8 cellular contexts compared by ENCODE assay signal in the genomic region with DNA sequence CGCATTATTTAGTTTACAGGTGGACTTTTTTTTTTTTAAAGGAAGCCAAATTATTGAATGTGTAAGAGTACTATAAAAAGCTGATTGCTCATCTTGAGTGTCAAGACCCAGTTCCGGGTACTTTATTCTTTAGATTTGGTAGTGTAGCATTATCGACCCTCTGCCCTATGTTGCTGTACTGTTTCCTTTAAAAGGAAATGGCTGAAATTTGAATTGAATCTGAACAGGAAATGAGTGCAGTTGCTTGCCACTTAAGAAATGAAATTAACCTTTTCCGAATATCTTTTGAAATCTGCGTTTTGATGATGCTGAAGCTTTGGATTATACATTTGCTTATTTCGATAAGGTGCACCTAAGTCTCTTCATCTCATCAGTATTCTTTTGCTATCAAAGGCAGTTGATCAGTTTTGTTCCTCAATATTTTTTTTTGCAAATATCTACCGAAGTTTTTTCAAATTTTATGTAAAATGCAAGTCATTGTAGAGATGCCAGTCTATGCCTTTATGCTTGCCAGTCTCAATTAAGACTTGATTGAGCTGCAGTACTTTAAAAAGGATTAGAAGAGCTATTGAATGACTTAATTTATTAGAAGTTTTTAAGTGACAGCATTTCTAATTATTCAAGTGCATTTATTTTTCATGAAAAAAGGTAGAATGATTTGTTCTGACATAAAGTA. TPM values are rescaled to one million over a fixed set of nuclear protein-coding genes. Genes with fewer than 3 reads are reported as not detected.
DNase-seq lines count a peak whose midpoint lies in the region; ATAC-seq and TF ChIP-seq lines count a peak whose summit lies in the region.

No MANE protein-coding gene starts in this region.

- H3K27me3 ChIP-seq in Panc1 (ENCODE audit: control insufficient read depth, insufficient read depth, low read length) (no peaks in the 10 kb centered on the region), psoas muscle (ENCODE audit: insufficient read depth in 3 of 3, low read length in 2 of 3) (no peaks in the 10 kb centered on the region)

- DNase-seq in Panc1 (ENCODE audit: low read depth, low spot score) (no peak), epithelial cell of prostate (ENCODE audit: low read depth, low spot score) (no peak), psoas muscle (no peak), GDM1 (lab: John Stamatoyannopoulos, UW) (no peak), GOT3 (lab: John Stamatoyannopoulos, UW) (no peak)

- H3K4me1 ChIP-seq in Panc1 (ENCODE audit: control insufficient read depth, insufficient read depth, low read length) (peaks cover 10% of the 10 kb centered on the region), psoas muscle (peaks cover 50% of the 10 kb centered on the region)

- H3K27ac ChIP-seq in Panc1 (ENCODE audit: low read length) (peak overlapping the region; percentile 89), epithelial cell of prostate (peak overlapping the region; percentile 96), psoas muscle (peak overlapping the region; percentile 100)

- BruUV-seq in Panc1 (replicated peaks; lab: Mats Ljungman, UMichigan) = no TSS peak

- intact Hi-C loops in Panc1 (cut with micrococcal nuclease; ENCODE audit: unreplicated experiment) (no loop called here), psoas muscle (cut with DNase I) (no loop called here)

- in situ Hi-C loops in Panc1 (cut with HindIII; ENCODE audit: low pct_unique_long_range_greater_than_20kb, low sequenced_read_pairs) = no loop called here

- TF ChIP-seq CTCF in Panc1 (IDR thresholded peaks at IDR 0.05) (no peak), psoas muscle (IDR thresholded peaks at IDR 0.05) (no peak)

- CTCF ChIA-PET in Panc1 (lab: Charles Lee) = no interaction called here

- no peak for ATAC-seq in Panc1
- no peak for ATAC-seq in psoas muscle
- no peak for ATAC-seq in GM18868 (IDR thresholded peaks at IDR 0.05; ENCODE audit: unreplicated experiment)
- ATAC-seq in HG03439 (IDR thresholded peaks at IDR 0.05; ENCODE audit: unreplicated experiment) = no peak

- 14 to 18% (median 15%) methylated on average over 7 of the region's 7 CpGs for WGBS in psoas muscle, 3 donors

- H3K9me3 ChIP-seq in Panc1 (ENCODE audit: control insufficient read depth, insufficient read depth, low read depth, low read length) (no peaks in the 10 kb centered on the region), psoas muscle (no peaks in the 10 kb centered on the region)

- POLR2A ChIA-PET in Panc1 (lab: Charles Lee) = no interaction called here

- H3K4me3 ChIP-seq in GM08714 (ENCODE audit: low read length) = peak overlapping the region; percentile 97
- H3K4me3 ChIP-seq in Panc1 (ENCODE audit: low read depth in 2 of 2, low read length in 2 of 2) = peak overlapping the region; percentile 77 to 90
- H3K4me3 ChIP-seq in psoas muscle = peak overlapping the region; percentile 88

- H3K36me3 ChIP-seq in Panc1 (ENCODE audit: control insufficient read depth, insufficient read depth, low read length) = peaks cover 9% of the 10 kb centered on the region
- H3K36me3 ChIP-seq in psoas muscle (ENCODE audit: insufficient read depth in 1 of 2, low read depth in 1 of 2) = peaks cover 2 to 14% of the 10 kb centered on the region in 2 donors

RNA-seq across cellular contexts. Expression of a gene that starts 1.8 kb away (rescaled TPM):
- total RNA-seq in Panc1 (2021; ENCODE audit: unreplicated experiment) (57.2 TPM), psoas muscle (10 to 100 TPM; 35.6 to 54.4 (median 39.7) TPM)
- 33.5 TPM for polyA plus RNA-seq in Panc1 (2012; ENCODE audit: insufficient read length)
- polyA plus RNA-seq in psoas muscle = 10 to 100 TPM; 29.2 to 44.6 (median 40.0) TPM

RNA-seq across cellular contexts. Expression of a gene that starts 11.8 kb away (rescaled TPM):
- total RNA-seq in Panc1 (2021; ENCODE audit: unreplicated experiment) (16.2 TPM), psoas muscle (10 to 100 TPM in 3 of 4 donors, 1 to 10 TPM in 1; 6.2 to 14.9 (median 10.6) TPM)
- polyA plus RNA-seq in Panc1 (2012; ENCODE audit: insufficient read length) = 4.9 TPM
- polyA plus RNA-seq in psoas muscle = 10 to 100 TPM in 2 of 3 donors, 1 to 10 TPM in 1; 5.5 to 18.0 (median 16.8) TPM

RNA-seq across cellular contexts. Expression of a gene that starts 11.9 kb away (rescaled TPM):
- total RNA-seq in Panc1 (2021; ENCODE audit: unreplicated experiment) (88.0 TPM), psoas muscle (10 to 100 TPM; 10.1 to 19.2 (median 13.7) TPM)
- 43.1 TPM for polyA plus RNA-seq in Panc1 (2012; ENCODE audit: insufficient read length)
- 10 to 100 TPM; 13.9 to 28.7 (median 15.2) TPM for polyA plus RNA-seq in psoas muscle

RNA-seq across cellular contexts. Expression of a gene that starts 45.1 kb away (rescaled TPM):
- 11.8 TPM for total RNA-seq in Panc1 (2021; ENCODE audit: unreplicated experiment)
- 10.1 TPM for polyA plus RNA-seq in Panc1 (2012; ENCODE audit: insufficient read length)
- 10 to 100 TPM in 3 of 4 donors, 1 to 10 TPM in 1; 9.4 to 16.0 (median 13.4) TPM for total RNA-seq in psoas muscle
- polyA plus RNA-seq in psoas muscle = 10 to 100 TPM; 12.0 to 20.5 (median 14.5) TPM

RNA-seq across cellular contexts. Expression of a gene that starts 54.8 kb away (rescaled TPM):
- total RNA-seq in Panc1 (2021; ENCODE audit: unreplicated experiment) = 7.8 TPM
- 5.6 TPM for polyA plus RNA-seq in Panc1 (2012; ENCODE audit: insufficient read length)
- 10 to 100 TPM in 1 of 4 donors, 1 to 10 TPM in 3; 8.7 to 12.1 (median 8.9) TPM for total RNA-seq in psoas muscle
- 10 to 100 TPM; 11.1 to 30.6 (median 18.3) TPM for polyA plus RNA-seq in psoas muscle
